In the genomic region with DNA sequence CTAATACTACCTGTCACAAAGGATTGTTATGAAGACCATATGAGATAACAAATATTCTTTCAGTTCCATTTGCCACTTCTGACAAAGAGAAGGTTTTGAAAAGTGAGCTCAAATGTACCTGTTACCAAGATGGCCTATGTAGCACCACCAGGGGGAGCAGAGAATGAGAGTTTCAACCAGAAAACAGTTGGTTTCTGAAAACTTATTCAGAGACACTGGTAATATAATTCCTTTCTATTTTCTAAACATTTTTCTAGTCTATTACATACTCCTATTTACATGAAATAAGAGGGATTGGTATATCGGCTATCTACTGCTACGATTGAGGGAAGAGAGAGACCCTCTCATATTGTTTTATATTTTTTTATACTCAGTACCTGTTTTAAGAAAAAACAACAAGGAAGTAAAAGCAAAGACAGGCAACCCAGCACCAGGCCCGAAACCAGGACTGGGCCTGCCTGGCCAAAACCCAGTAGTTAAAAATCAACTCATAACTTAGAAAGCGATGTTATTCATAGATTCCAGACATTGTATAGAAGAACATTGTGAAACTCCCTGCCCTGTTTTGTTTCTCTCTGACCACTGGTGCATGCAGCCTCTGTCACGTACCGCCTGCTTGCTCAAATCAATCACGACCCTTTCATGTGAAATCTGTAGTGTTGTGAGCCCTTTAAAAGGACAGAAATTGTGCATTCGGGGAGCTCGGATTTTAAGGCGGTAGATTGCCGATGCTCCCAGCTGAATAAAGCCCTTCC, we compare ENCODE assay signal across 9 cellular contexts. TPM values are rescaled to one million over a fixed set of nuclear protein-coding genes. Genes with fewer than 3 reads are reported as not detected.
DNase-seq lines count a peak whose midpoint lies in the region; ATAC-seq, FAIRE-seq and TF ChIP-seq lines count a peak whose summit lies in the region.
"Had no signal": no experiment of that assay in that cellular context is flagged by ENCODE, and none has a peak within 500 bp of the region (broad histone marks: within the 10 kb centered on the region; RNA-seq: fewer than 3 reads in every experiment).

No MANE protein-coding gene starts in this region.

- peak; percentile 87 for ATAC-seq in GM18907 (IDR thresholded peaks at IDR 0.05; ENCODE audit: unreplicated experiment)
- ATAC-seq in HG03097 (IDR thresholded peaks at IDR 0.05; ENCODE audit: low FRiP score, unreplicated experiment): peak; percentile 78
- ATAC-seq in T-cell (replicated peaks in 1 of 4): peak in 1 of 4 experiments; percentile 31
- peak; percentile 61 to 85 (median 83) for ATAC-seq in pancreas

- TF ChIP-seq CTCF in Calu3 (IDR thresholded peaks at IDR 0.05; ENCODE audit: unreplicated experiment): no peak
- peak; percentile 22 to 41 (median 32) for TF ChIP-seq CTCF in pancreas (IDR thresholded peaks at IDR 0.05)

- H3K36me3 Mint-ChIP-seq in Calu3 (ENCODE audit: insufficient read depth, unreplicated experiment) (no peaks in the 10 kb centered on the region), T-cell (no peaks in the 10 kb centered on the region)
- H3K36me3 Mint-ChIP-seq: activated naive CD4-positive, alpha-beta T cell treated with anti-CD3 and anti-CD28 coated beads, Interleukin-2, amount 50 U/mL, for 24 hours had no signal

- no peaks in the 10 kb centered on the region for H3K9me3 Mint-ChIP-seq in Calu3 (ENCODE audit: low read depth, unreplicated experiment)
- H3K9me3 Mint-ChIP-seq in T-cell: no peaks in the 10 kb centered on the region
- H3K9me3 Mint-ChIP-seq: activated naive CD4-positive, alpha-beta T cell treated with anti-CD3 and anti-CD28 coated beads, Interleukin-2, amount 50 U/mL, for 24 hours had no signal

- FAIRE-seq in pancreas (lab: Jason Lieb, UNC): peak; percentile 82

- H3K4me3 ChIP-seq in pancreas: no peak overlapping the region

- intact Hi-C loops in Calu3 (cut with micrococcal nuclease; ENCODE audit: unreplicated experiment) (loop anchor here (1.0 to 2.0 kb wide), 2 partner anchors 218 to 286 kb away; no protein-coding TSS in a partner anchor), pancreas (cut with DNase I) (no loop called here)

- H3K27ac ChIP-seq in pancreas: peak overlapping the region in 2 of 4 donors; percentile 43 to 47

- WGBS in pancreas, 2 donors: 65 to 66% methylated on average over 11 of the region's 11 CpGs

- H3K36me3 ChIP-seq in pancreas: no peaks in the 10 kb centered on the region

- H3K27me3 Mint-ChIP-seq in Calu3 (ENCODE audit: unreplicated experiment) (peaks cover 4% of the 10 kb centered on the region), T-cell (no peaks in the 10 kb centered on the region)
- H3K27me3 Mint-ChIP-seq: activated naive CD4-positive, alpha-beta T cell treated with anti-CD3 and anti-CD28 coated beads, Interleukin-2, amount 50 U/mL, for 24 hours had no signal

- peak; percentile 64 for DNase-seq in Calu3
- peak in 30 of 34 experiments; percentile 9 to 63 (median 39) for DNase-seq in T-cell
- DNase-seq in effector CD4-positive, alpha-beta T cell: peak; percentile 14
- peak in 3 of 6 donors; percentile 17 to 30 (median 29) for DNase-seq in pancreas
- no peak for DNase-seq in SW480 (ENCODE audit: low spot score)
- no peak for DNase-seq in SIG-M5 (lab: John Stamatoyannopoulos, UW)

- H3K4me1 Mint-ChIP-seq in Calu3 (ENCODE audit: low read depth, unreplicated experiment) (no peaks in the 10 kb centered on the region), T-cell (peaks cover 23 to 26% (median 25%) of the 10 kb centered on the region in 3 donors)

- POLR2A ChIA-PET in T-cell (lab: Charles Lee): interaction anchor here in 1 of 2 donors (0.5 to 0.7 kb wide), 2 partner anchors 212 to 470 kb away, joined by 4 to 5 read pairs; a partner anchor contains a TSS

- H3K4me3 Mint-ChIP-seq in Calu3 (ENCODE audit: low read depth, unreplicated experiment) (no peak overlapping the region), T-cell (no peak overlapping the region)
- H3K4me3 Mint-ChIP-seq: activated naive CD4-positive, alpha-beta T cell treated with anti-CD3 and anti-CD28 coated beads, Interleukin-2, amount 50 U/mL, for 24 hours had no signal

- H3K27ac Mint-ChIP-seq in Calu3 (ENCODE audit: unreplicated experiment) (no peak overlapping the region), T-cell (no peak overlapping the region)
- H3K27ac Mint-ChIP-seq: activated naive CD4-positive, alpha-beta T cell treated with anti-CD3 and anti-CD28 coated beads, Interleukin-2, amount 50 U/mL, for 24 hours had no signal

- H3K27me3 ChIP-seq in pancreas: no peaks in the 10 kb centered on the region

- no peaks in the 10 kb centered on the region for H3K9me3 ChIP-seq in pancreas

- H3K4me1 ChIP-seq in pancreas: peaks cover 0 to 5% (median 3%) of the 10 kb centered on the region in 3 donors

- CTCF ChIA-PET in Calu3 (lab: Charles Lee): interaction anchor here (0.6 to 2.8 kb wide), 8 partner anchors 10 to 289 kb away, joined by 3 to 19 read pairs (median 3); no protein-coding TSS in a partner anchor
- CTCF ChIA-PET in T-cell (lab: Charles Lee): interaction anchor here (0.6 to 7.3 kb wide), 36 partner anchors 9 to 470 kb away, joined by 3 to 131 read pairs (median 5); a partner anchor contains a TSS

- no TSS peak for BruUV-seq in Calu3 (replicated peaks; lab: Mats Ljungman, UMichigan)

RNA-seq across cellular contexts. Expression of a gene that starts 48.3 kb away (rescaled TPM):
- total RNA-seq in Calu3 (2022) (0.32 TPM in 1 of 2 replicates, not detected in the other), T-cell (under 1 TPM in 4 of 5 donors, not detected in 1; 0.18 to 0.63 (median 0.43) TPM), pancreas (under 1 TPM in 4 of 6 donors, not detected in 2; 0.09 to 0.22 (median 0.16) TPM)
- polyA plus RNA-seq in pancreas: under 1 TPM in 1 of 2 donors, not detected in 1; 0.05 TPM

Comparison
In these comparisons a context has a peak if more than half of its experiments do, and no peak if none do; other contexts are left out.
1. DNase-seq: peak in Calu3 (single experiment), T-cell (30 of 34) and effector CD4-positive, alpha-beta T cell (single experiment); none in SW480 (single experiment) and SIG-M5 (single experiment).